38 cellular contexts compared by ENCODE assay signal in genomic region chr9:121405899-121406298, GRCh38.
"Had no signal": no experiment of that assay in that cellular context is flagged by ENCODE, and none has a peak within 500 bp of the region (broad histone marks: within the 10 kb centered on the region; RNA-seq: fewer than 3 reads in every experiment).

No MANE protein-coding gene starts in this region.

- H3K36me3 Mint-ChIP-seq: activated naive CD4-positive, alpha-beta T cell treated with anti-CD3 and anti-CD28 coated beads, Interleukin-2, amount 10 ng/mL, durations not matched to agents 7 days and 5 days; activated naive CD4-positive, alpha-beta T cell treated with anti-CD3 and anti-CD28 coated beads, Interleukin-2, amount 50 U/mL, for 72 hours; activated naive CD8-positive, alpha-beta T cell; activated naive CD8-positive, alpha-beta T cell treated with anti-CD3 and anti-CD28 coated beads for 36 hours; activated naive CD8-positive, alpha-beta T cell treated with anti-CD3 and anti-CD28 coated beads, Interleukin-2, amount 10 ng/mL, durations not matched to agents 7 days and 5 days; brain had no signal

- H3K27ac Mint-ChIP-seq: activated naive CD4-positive, alpha-beta T cell treated with anti-CD3 and anti-CD28 coated beads for 36 hours; activated naive CD4-positive, alpha-beta T cell treated with anti-CD3 and anti-CD28 coated beads, Interleukin-2, amount 10 ng/mL, durations not matched to agents 7 days and 5 days; activated naive CD4-positive, alpha-beta T cell treated with anti-CD3 and anti-CD28 coated beads, Interleukin-2, amount 50 U/mL, for 24 hours; activated naive CD4-positive, alpha-beta T cell treated with anti-CD3 and anti-CD28 coated beads, Interleukin-2, amount 50 U/mL, for 72 hours; activated naive CD8-positive, alpha-beta T cell; activated naive CD8-positive, alpha-beta T cell treated with anti-CD3 and anti-CD28 coated beads for 36 hours; activated naive CD8-positive, alpha-beta T cell treated with anti-CD3 and anti-CD28 coated beads, Interleukin-2, amount 10 ng/mL, durations not matched to agents 7 days and 5 days; activated naive CD8-positive, alpha-beta T cell treated with anti-CD3 and anti-CD28 coated beads, Interleukin-2, amount 50 U/mL, for 24 hours; activated T-cell treated with anti-CD3 and anti-CD28 coated beads, Interleukin-2, amount 50 U/mL, for 72 hours; activated T-helper 1 cell treated with anti-CD3 and anti-CD28 coated beads, Interleukin-12 subunit alpha, Interleukin-12 subunit beta, Interleukin-2, Interleukin-4 antibody, amounts not matched to agents 30 ng/mL and 10 ng/mL and 1 ng/mL, durations not matched to agents 14 hours and 24 hours and 36 hours; activated T-helper 17 cell treated with anti-CD3 and anti-CD28 coated beads, Interleukin-2, amount 50 U/mL, for 72 hours; activated T-helper 2 cell treated with anti-CD3 and anti-CD28 coated beads, Interferon-gamma antibody, Interleukin-2, Interleukin-4, amounts not matched to agents 10 μg/mL and 5 μg/mL and 100 μg/mL, durations not matched to agents 14 hours and 24 hours and 36 hours; brain had no signal

- H3K4me1 Mint-ChIP-seq: activated naive CD4-positive, alpha-beta T cell treated with anti-CD3 and anti-CD28 coated beads, Interleukin-2, amount 10 ng/mL, durations not matched to agents 7 days and 5 days; activated naive CD4-positive, alpha-beta T cell treated with anti-CD3 and anti-CD28 coated beads, Interleukin-2, amount 50 U/mL, for 24 hours; activated naive CD8-positive, alpha-beta T cell treated with anti-CD3 and anti-CD28 coated beads for 36 hours; activated naive CD8-positive, alpha-beta T cell treated with anti-CD3 and anti-CD28 coated beads, Interleukin-2, amount 10 ng/mL, durations not matched to agents 7 days and 5 days; activated naive CD8-positive, alpha-beta T cell treated with anti-CD3 and anti-CD28 coated beads, Interleukin-2, amount 50 U/mL, for 24 hours; activated T-helper 17 cell treated with anti-CD3 and anti-CD28 coated beads, Interleukin-2, amount 50 U/mL, for 72 hours; brain; central memory CD8-positive, alpha-beta T cell had no signal

- ATAC-seq: activated naive CD4-positive, alpha-beta T cell treated with anti-CD3 and anti-CD28 coated beads, Interleukin-2, amount 50 U/mL, for 72 hours; activated naive CD8-positive, alpha-beta T cell treated with anti-CD3 and anti-CD28 coated beads, Interleukin-2, amount 50 U/mL, for 24 hours; activated T-cell treated with anti-CD3 and anti-CD28 coated beads, Interleukin-2, amount 50 U/mL, for 4 hours; activated T-cell treated with anti-CD3 and anti-CD28 coated beads, Interleukin-2, amount 50 U/mL, for 72 hours; activated T-helper 17 cell treated with anti-CD3 and anti-CD28 coated beads, Interleukin-2, amount 50 U/mL, for 72 hours; body of pancreas had no signal

- H3K27ac ChIP-seq: adrenal gland, ascending aorta, body of pancreas, brain microvascular endothelial cell, breast epithelium, cardiac muscle cell had no signal

- H3K9me3 Mint-ChIP-seq: activated naive CD8-positive, alpha-beta T cell treated with anti-CD3 and anti-CD28 coated beads for 36 hours; activated T-helper 17 cell treated with anti-CD3 and anti-CD28 coated beads, Interleukin-2, amount 50 U/mL, for 72 hours; central memory CD8-positive, alpha-beta T cell had no signal

- H3K27me3 ChIP-seq: adrenal gland, ascending aorta, body of pancreas, breast epithelium, cardiac muscle cell had no signal

- H3K4me3 ChIP-seq: adrenal gland, ascending aorta, body of pancreas, breast epithelium, cardiac muscle cell had no signal

- H3K4me1 ChIP-seq: adrenal gland, ascending aorta, body of pancreas, breast epithelium had no signal

- DNase-seq: activated effector memory CD4-positive, alpha-beta T cell treated with anti-CD3 and anti-CD28 coated beads, Interleukin-2, amount 50 U/mL, for 16 hours; activated effector memory CD4-positive, alpha-beta T cell treated with Interleukin-2 at 50 U/mL for 16 hours; activated gamma-delta T cell; activated gamma-delta T cell treated with Interleukin-2 at 50 U/mL for 16 hours; activated naive CD4-positive, alpha-beta T cell; activated naive CD4-positive, alpha-beta T cell treated with anti-CD3 and anti-CD28 coated beads for 36 hours; activated naive CD4-positive, alpha-beta T cell treated with anti-CD3 and anti-CD28 coated beads, Interleukin-2, amount 10 ng/mL, durations not matched to agents 7 days and 5 days; activated naive CD4-positive, alpha-beta T cell treated with anti-CD3 and anti-CD28 coated beads, Interleukin-2, amount 50 U/mL, for 16 hours; activated naive CD4-positive, alpha-beta T cell treated with Interleukin-2 at 50 U/mL for 16 hours; activated naive CD8-positive, alpha-beta T cell treated with anti-CD3 and anti-CD28 coated beads for 36 hours; activated naive CD8-positive, alpha-beta T cell treated with anti-CD3 and anti-CD28 coated beads, Interleukin-2, amount 10 ng/mL, durations not matched to agents 7 days and 5 days; activated naive CD8-positive, alpha-beta T cell treated with anti-CD3 and anti-CD28 coated beads, Interleukin-2, amount 50 U/mL, for 24 hours; activated T-cell treated with anti-CD3 and anti-CD28 coated beads, Interleukin-2, amount 50 U/mL, for 4 hours; activated T-cell treated with anti-CD3 and anti-CD28 coated beads, Interleukin-2, amount 50 U/mL, for 48 hours; activated T-cell treated with anti-CD3 and anti-CD28 coated beads, Interleukin-2, amount 50 U/mL, for 72 hours; adrenal gland; amniotic stem cell; amygdala; anterior cingulate cortex; aorta; body of pancreas; brain microvascular endothelial cell; caudate nucleus; central memory CD4-positive, alpha-beta T cell; cerebellar nuclear complex had no signal

- H3K27me3 Mint-ChIP-seq: activated naive CD4-positive, alpha-beta T cell treated with anti-CD3 and anti-CD28 coated beads, Interleukin-2, amount 50 U/mL, for 24 hours; activated naive CD8-positive, alpha-beta T cell; activated naive CD8-positive, alpha-beta T cell treated with anti-CD3 and anti-CD28 coated beads for 36 hours; activated naive CD8-positive, alpha-beta T cell treated with anti-CD3 and anti-CD28 coated beads, Interleukin-2, amount 50 U/mL, for 24 hours; central memory CD8-positive, alpha-beta T cell had no signal

- H3K4me3 Mint-ChIP-seq: activated naive CD4-positive, alpha-beta T cell treated with anti-CD3 and anti-CD28 coated beads for 36 hours; activated naive CD4-positive, alpha-beta T cell treated with anti-CD3 and anti-CD28 coated beads, Interleukin-2, amount 10 ng/mL, durations not matched to agents 7 days and 5 days; activated naive CD4-positive, alpha-beta T cell treated with anti-CD3 and anti-CD28 coated beads, Interleukin-2, amount 50 U/mL, for 24 hours; activated naive CD8-positive, alpha-beta T cell; activated naive CD8-positive, alpha-beta T cell treated with anti-CD3 and anti-CD28 coated beads for 36 hours; activated naive CD8-positive, alpha-beta T cell treated with anti-CD3 and anti-CD28 coated beads, Interleukin-2, amount 10 ng/mL, durations not matched to agents 7 days and 5 days; activated naive CD8-positive, alpha-beta T cell treated with anti-CD3 and anti-CD28 coated beads, Interleukin-2, amount 50 U/mL, for 24 hours; activated T-cell treated with anti-CD3 and anti-CD28 coated beads, Interleukin-2, amount 50 U/mL, for 4 hours; activated T-cell treated with anti-CD3 and anti-CD28 coated beads, Interleukin-2, amount 50 U/mL, for 72 hours; activated T-helper 1 cell treated with anti-CD3 and anti-CD28 coated beads, Interleukin-12 subunit alpha, Interleukin-12 subunit beta, Interleukin-2, Interleukin-4 antibody, amounts not matched to agents 30 ng/mL and 10 ng/mL and 1 ng/mL, durations not matched to agents 14 hours and 24 hours and 36 hours; activated T-helper 17 cell treated with anti-CD3 and anti-CD28 coated beads, Interleukin-2, amount 50 U/mL, for 72 hours; brain; central memory CD8-positive, alpha-beta T cell had no signal

- H3K36me3 ChIP-seq: adrenal gland, ascending aorta, brain microvascular endothelial cell, breast epithelium, cardiac muscle cell had no signal

- H3K9me3 ChIP-seq: adrenal gland, ascending aorta, body of pancreas, breast epithelium had no signal

- FAIRE-seq: astrocyte, bronchial epithelial cell had no signal
